ENCODE assay signal across 12 cellular contexts in the genomic region with DNA sequence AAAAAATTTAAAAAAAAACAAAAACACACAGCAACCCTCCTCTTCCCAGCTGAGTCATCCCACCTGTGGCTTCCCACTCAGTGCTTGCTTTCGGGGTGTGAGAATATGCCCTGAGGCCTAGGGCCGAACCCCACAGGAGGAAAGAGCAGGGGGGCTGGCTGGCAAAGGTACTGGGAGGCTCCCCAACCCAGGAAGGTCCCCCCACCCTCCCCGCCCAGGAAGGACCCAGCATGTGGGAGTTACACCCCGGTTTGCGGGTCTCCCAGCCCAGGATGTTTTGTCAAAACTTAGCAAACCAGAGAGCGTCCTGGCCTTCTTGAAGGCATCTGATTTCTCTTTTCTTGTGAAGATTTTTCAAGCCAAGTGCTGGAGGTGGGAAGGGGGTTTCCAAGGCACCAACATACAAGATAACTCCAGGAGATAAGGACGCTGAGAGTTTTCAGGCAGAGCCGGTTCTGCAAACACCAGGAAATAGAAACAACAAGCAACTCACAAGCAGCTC. TPM values are rescaled to one million over a fixed set of nuclear protein-coding genes. Genes with fewer than 3 reads are reported as not detected.
DNase-seq lines count a peak whose midpoint lies in the region; ATAC-seq and TF ChIP-seq lines count a peak whose summit lies in the region.
"Had no signal": no experiment of that assay in that cellular context is flagged by ENCODE, and none has a peak within 500 bp of the region (broad histone marks: within the 10 kb centered on the region; RNA-seq: fewer than 3 reads in every experiment).

No MANE protein-coding gene starts in this region.

- no TSS peak for BruUV-seq in mammary epithelial cell (replicated peaks; lab: Mats Ljungman, UMichigan)

- CTCF ChIA-PET in mammary epithelial cell (lab: Charles Lee; ENCODE audit: low non-redundant PET) = no interaction called here

- no peak overlapping the region for H3K4me2 ChIP-seq in mammary epithelial cell (ENCODE audit: insufficient read depth, low read depth, low read length)
- H3K4me2 ChIP-seq in smooth muscle cell = no peak overlapping the region
- H3K4me2 ChIP-seq: SK-N-SH had no signal

- no peaks in the 10 kb centered on the region for H3K4me1 ChIP-seq in mammary epithelial cell (ENCODE audit: insufficient read depth, low read length)
- no peaks in the 10 kb centered on the region for H3K4me1 ChIP-seq in smooth muscle cell (ENCODE audit: low read depth)
- H3K4me1 ChIP-seq: esophagus muscularis mucosa, testis had no signal

- H3K27me3 ChIP-seq in mammary epithelial cell (ENCODE audit: insufficient read depth, low read length) (no peaks in the 10 kb centered on the region), smooth muscle cell (ENCODE audit: low read depth) (no peaks in the 10 kb centered on the region)
- H3K27me3 ChIP-seq: esophagus muscularis mucosa, testis had no signal

- H3K9me3 ChIP-seq in mammary epithelial cell (replicated peaks; ENCODE audit: insufficient read depth, low read length) = peaks cover 3% of the 10 kb centered on the region
- H3K9me3 ChIP-seq in smooth muscle cell (replicated peaks; ENCODE audit: low read depth) = no peaks in the 10 kb centered on the region
- H3K9me3 ChIP-seq: esophagus muscularis mucosa, SK-N-SH, testis had no signal

- in situ Hi-C loops in mammary epithelial cell (cut with MboI; ENCODE audit: low sequenced_read_pairs in 2 of 2) = no loop called here

- H4K20me1 ChIP-seq in mammary epithelial cell (ENCODE audit: insufficient read depth, low read length) = no peaks in the 10 kb centered on the region
- no peaks in the 10 kb centered on the region for H4K20me1 ChIP-seq in smooth muscle cell (ENCODE audit: low read depth)

- dilution Hi-C loops in mammary epithelial cell (cut with HindIII; ENCODE audit: low sequenced_read_pairs) = no loop called here

- peak; percentile 28 for DNase-seq in RPMI7951 (ENCODE audit: low read depth)
- DNase-seq in mammary epithelial cell = peak; percentile 73
- no peak for DNase-seq in smooth muscle cell (lab: John Stamatoyannopoulos, UW; ENCODE audit: unreplicated experiment)
- DNase-seq in NCI-H1048 (lab: John Stamatoyannopoulos, UW) = no peak
- no peak for DNase-seq in left ventricle myocardium superior
- DNase-seq in NCI-H1930 (lab: John Stamatoyannopoulos, UW) = no peak
- DNase-seq: NCI-H1417, SK-N-SH, testis had no signal

- H2AFZ ChIP-seq in mammary epithelial cell (ENCODE audit: low read depth, low read length) (no peak overlapping the region), smooth muscle cell (ENCODE audit: low read depth) (no peak overlapping the region)

- H3K27ac ChIP-seq in mammary epithelial cell (ENCODE audit: insufficient read depth, low read depth, low read length) (no peak overlapping the region), smooth muscle cell (ENCODE audit: low read depth) (peak overlapping the region; percentile 48)
- H3K27ac ChIP-seq: esophagus muscularis mucosa, testis had no signal

- H3K9ac ChIP-seq in mammary epithelial cell (ENCODE audit: insufficient read depth, low read length) (no peak overlapping the region), smooth muscle cell (ENCODE audit: low read depth) (no peak overlapping the region)
- H3K9ac ChIP-seq: SK-N-SH had no signal

- intact Hi-C loops in mammary epithelial cell (cut with micrococcal nuclease) (no loop called here), left ventricle myocardium superior (cut with micrococcal nuclease) (no loop called here)

- TF ChIP-seq CTCF in mammary epithelial cell (conservative IDR thresholded peaks at IDR 0.05 in 1 of 2, IDR thresholded peaks at IDR 0.05 in 1 of 2; ENCODE audit: extremely low read depth in 1 of 2, insufficient read depth in 1 of 2, low read depth in 1 of 2, low read length in 2 of 2) = no peak
- TF ChIP-seq CTCF in smooth muscle cell (IDR thresholded peaks at IDR 0.05; ENCODE audit: borderline replicate concordance, insufficient read depth, poor library complexity, severe bottlenecking) = no peak

- no peaks in the 10 kb centered on the region for H3K36me3 ChIP-seq in mammary epithelial cell (ENCODE audit: insufficient read depth, low read length)
- no peaks in the 10 kb centered on the region for H3K36me3 ChIP-seq in smooth muscle cell (ENCODE audit: low read depth)
- H3K36me3 ChIP-seq: esophagus muscularis mucosa had no signal

- H3F3A ChIP-seq in smooth muscle cell (ENCODE audit: low read depth) = peaks cover 5% of the 10 kb centered on the region

- peak; percentile 50 for ATAC-seq in GM18868 (IDR thresholded peaks at IDR 0.05; ENCODE audit: unreplicated experiment)
- no peak for ATAC-seq in left ventricle myocardium superior

- H3K79me2 ChIP-seq in mammary epithelial cell (ENCODE audit: insufficient read depth, low read length) (no peaks in the 10 kb centered on the region), smooth muscle cell (ENCODE audit: low read depth) (no peaks in the 10 kb centered on the region)

- no peak overlapping the region for H3K4me3 ChIP-seq in mammary epithelial cell (replicated peaks in 1 of 3; ENCODE audit: insufficient read depth in 1 of 3, low read depth in 2 of 3, low read length in 3 of 3)
- no peak overlapping the region for H3K4me3 ChIP-seq in smooth muscle cell
- H3K4me3 ChIP-seq: esophagus muscularis mucosa, testis had no signal

- WGBS in mammary epithelial cell (ENCODE audit: low coverage, missing lambda C conversion rate) = 0% methylated on average over 6 of the region's 8 CpGs
- 46% methylated on average over 8 of the region's 8 CpGs for WGBS in smooth muscle cell (ENCODE audit: low lambda C conversion rate)

RNA-seq across cellular contexts. Expression of a gene that starts 25.7 kb away (rescaled TPM):
- 0.96 TPM in 1 of 2 replicates, not detected in the other for total RNA-seq in RPMI7951 (2014; rRNA removed; shearing (Covaris generic))
- total RNA-seq in mammary epithelial cell = not detected
- not detected for polyA plus RNA-seq in mammary epithelial cell
- not detected for polyA minus RNA-seq in mammary epithelial cell
- total RNA-seq in smooth muscle cell = 0.40 and 2.2 TPM in 2 replicates
- polyA plus RNA-seq in smooth muscle cell = 0.47 and 0.95 TPM in 2 replicates
- 3.6 TPM for total RNA-seq in left ventricle myocardium superior
- polyA plus RNA-seq: SK-N-SH had no signal

RNA-seq across cellular contexts. Expression of a gene that starts 30.5 kb away (rescaled TPM):
- total RNA-seq in RPMI7951 (2014; rRNA removed; shearing (Covaris generic)) = not detected in 2 replicates
- total RNA-seq in mammary epithelial cell (not detected), smooth muscle cell (not detected in 2 replicates), left ventricle myocardium superior (not detected)
- polyA plus RNA-seq in mammary epithelial cell (not detected), smooth muscle cell (not detected in 2 replicates)
- not detected for polyA minus RNA-seq in mammary epithelial cell
- polyA plus RNA-seq: liver, SK-N-SH had no signal

Comparison
In these comparisons a context has a peak if more than half of its experiments do, and no peak if none do; other contexts are left out.
1. DNase-seq: peak in RPMI7951 (single experiment) and mammary epithelial cell (single experiment); none in smooth muscle cell (single experiment), NCI-H1048 (single experiment), left ventricle myocardium superior (single experiment) and NCI-H1930 (0 of 2).